In the genomic region with DNA sequence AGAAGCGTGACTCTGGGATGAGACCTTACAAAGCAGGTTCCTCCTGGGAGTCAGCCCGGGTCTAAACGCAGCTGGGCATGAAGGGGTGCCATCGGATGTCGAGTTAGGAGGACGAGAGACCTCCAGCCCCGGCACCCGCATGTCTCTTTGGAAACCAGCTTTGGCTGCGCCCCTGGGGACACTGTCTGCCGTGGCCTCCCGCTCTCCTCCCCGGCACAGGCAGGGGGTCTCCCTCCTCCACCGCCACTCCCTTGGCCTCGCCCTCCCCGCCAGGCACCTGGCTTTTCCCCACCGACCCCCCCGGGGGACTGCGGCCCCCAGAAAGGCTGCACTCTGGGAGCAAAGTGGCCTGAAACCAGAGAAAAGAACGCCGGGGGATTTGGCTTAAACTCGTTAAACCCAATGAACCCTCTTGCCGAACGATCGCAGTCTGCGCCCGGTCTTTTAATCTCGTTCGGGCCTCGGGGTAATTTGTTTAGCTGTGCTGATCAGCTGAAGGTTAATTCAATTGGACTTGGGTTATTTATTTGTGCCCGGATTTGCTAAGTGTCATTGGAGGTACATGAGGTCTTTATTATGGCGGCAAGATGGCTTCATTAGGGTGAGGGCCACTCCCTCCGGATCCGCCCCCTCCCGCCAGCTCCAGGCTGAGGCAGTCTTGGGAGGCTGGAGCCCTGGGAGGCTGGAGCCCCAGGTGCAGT, we compare ENCODE assay signal across 10 cellular contexts. TPM values are rescaled to one million over a fixed set of nuclear protein-coding genes. Genes with fewer than 3 reads are reported as not detected.
"Had no signal": no experiment of that assay in that cellular context is flagged by ENCODE, and none has a peak within 500 bp of the region (broad histone marks: within the 10 kb centered on the region; RNA-seq: fewer than 3 reads in every experiment).

No MANE protein-coding gene starts in this region.

- DNase-seq: activated CD4-positive, alpha-beta memory T cell treated with anti-CD3 and anti-CD28 coated beads, Interleukin-2, amount 10 ng/mL, durations not matched to agents 7 days and 5 days; activated gamma-delta T cell; activated naive CD8-positive, alpha-beta T cell treated with anti-CD3 and anti-CD28 coated beads for 36 hours; activated T-cell treated with anti-CD3 and anti-CD28 coated beads, Interleukin-2, amount 50 U/mL, for 48 hours; cerebellar nuclear complex; dermis blood vessel endothelial cell; hippocampal formation; kidney glomerular epithelial cell; small intestine had no signal

- FAIRE-seq: small intestine had no signal

RNA-seq across cellular contexts. Expression of a gene that starts 30.3 kb away (rescaled TPM):
- total RNA-seq: activated CD4-positive, alpha-beta memory T cell treated with anti-CD3 and anti-CD28 coated beads, Interleukin-2, amount 10 ng/mL, durations not matched to agents 7 days and 5 days; neural crest cell had no signal
